Comparison of ENCODE assay signal across 8 cellular contexts in the genomic region with DNA sequence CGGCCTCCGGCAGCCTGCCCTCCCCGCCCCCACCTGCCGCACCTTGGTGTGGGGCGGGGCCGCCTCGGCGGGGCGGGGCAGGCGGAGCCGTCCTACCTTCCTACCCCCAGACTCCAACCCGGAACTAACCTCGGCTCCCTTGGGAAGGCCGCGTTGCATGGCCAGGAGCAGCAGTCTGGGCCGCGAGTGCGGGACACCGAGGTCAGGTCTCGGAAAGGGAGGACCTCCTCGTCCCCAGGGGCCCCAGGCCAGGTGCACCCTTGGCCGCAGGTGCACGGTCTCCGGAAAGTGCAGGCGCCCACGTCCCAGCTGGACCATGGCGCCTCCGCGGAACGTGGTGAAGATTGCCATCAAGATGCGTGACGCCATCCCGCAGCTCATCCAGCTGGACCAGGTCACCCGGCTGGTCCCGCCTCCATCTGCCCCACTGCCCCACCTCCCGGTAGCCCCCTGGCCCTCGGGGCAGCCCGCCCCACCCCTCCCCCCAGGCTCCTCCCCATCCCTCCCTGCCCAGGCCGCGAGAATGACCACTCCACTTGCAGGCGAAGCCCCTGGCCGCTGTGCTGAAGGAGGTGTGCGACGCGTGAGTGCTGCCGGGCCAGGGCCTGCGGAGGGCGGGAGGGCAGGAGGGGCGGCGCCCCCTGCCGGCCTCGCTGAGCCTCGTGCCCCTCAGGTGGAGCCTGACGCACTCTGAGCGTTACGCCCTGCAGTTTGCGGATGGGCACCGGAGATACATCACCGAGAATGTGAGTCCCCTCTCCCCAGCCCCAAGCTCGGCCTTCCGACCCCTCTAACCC. TPM values are rescaled to one million over a fixed set of nuclear protein-coding genes. Genes with fewer than 3 reads are reported as not detected.
A peak's percentile ranks its signal among the peaks of the same experiment; 100 is the strongest.
DNase-seq lines count a peak whose midpoint lies in the region; ATAC-seq and TF ChIP-seq lines count a peak whose summit lies in the region.

A gene with protein sequence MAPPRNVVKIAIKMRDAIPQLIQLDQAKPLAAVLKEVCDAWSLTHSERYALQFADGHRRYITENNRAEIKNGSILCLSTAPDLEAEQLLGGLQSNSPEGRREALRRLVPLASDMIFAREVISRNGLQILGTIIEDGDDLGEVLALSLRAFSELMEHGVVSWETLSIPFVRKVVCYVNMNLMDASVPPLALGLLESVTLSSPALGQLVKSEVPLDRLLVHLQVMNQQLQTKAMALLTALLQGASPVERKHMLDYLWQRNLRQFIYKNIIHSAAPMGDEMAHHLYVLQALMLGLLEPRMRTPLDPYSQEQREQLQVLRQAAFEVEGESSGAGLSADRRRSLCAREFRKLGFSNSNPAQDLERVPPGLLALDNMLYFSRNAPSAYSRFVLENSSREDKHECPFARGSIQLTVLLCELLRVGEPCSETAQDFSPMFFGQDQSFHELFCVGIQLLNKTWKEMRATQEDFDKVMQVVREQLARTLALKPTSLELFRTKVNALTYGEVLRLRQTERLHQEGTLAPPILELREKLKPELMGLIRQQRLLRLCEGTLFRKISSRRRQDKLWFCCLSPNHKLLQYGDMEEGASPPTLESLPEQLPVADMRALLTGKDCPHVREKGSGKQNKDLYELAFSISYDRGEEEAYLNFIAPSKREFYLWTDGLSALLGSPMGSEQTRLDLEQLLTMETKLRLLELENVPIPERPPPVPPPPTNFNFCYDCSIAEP (plus strand): TSS at position 121 of the 797 bp plus-strand sequence. CDS start 196 bp downstream, at position 317.

- CTCF ChIA-PET in AG04450 (lab: Charles Lee) = interaction anchor here (0.9 to 1.4 kb wide), 2 partner anchors 44 to 85 kb away, joined by 3 to 4 read pairs; no protein-coding TSS in a partner anchor

- no peaks in the 10 kb centered on the region for H3K9me3 Mint-ChIP-seq in memory B cell
- H3K9me3 Mint-ChIP-seq in activated T-helper 2 cell treated with anti-CD3 and anti-CD28 coated beads, Interferon-gamma antibody, Interleukin-2, Interleukin-4, amounts not matched to agents 10 μg/mL and 5 μg/mL and 100 μg/mL, durations not matched to agents 14 hours and 24 hours and 36 hours = no peaks in the 10 kb centered on the region

- H3K27me3 ChIP-seq in AG04450 (ENCODE audit: control insufficient read depth, insufficient read depth, low read length) = no peaks in the 10 kb centered on the region
- no peaks in the 10 kb centered on the region for H3K27me3 ChIP-seq in duodenal mucosa (ENCODE audit: control insufficient read depth in 1 of 2, insufficient read depth in 2 of 2, low read length in 2 of 2)

- POLR2A ChIA-PET in AG04450 (lab: Yijun Ruan, JAX) = interaction anchor here (1.0 to 2.4 kb wide), 3 partner anchors 10 to 62 kb away, joined by 3 to 9 read pairs (median 4); a partner anchor contains a TSS

- TF ChIP-seq CTCF in AG04450 (IDR thresholded peaks at IDR 0.05; ENCODE audit: low read depth, low read length) = peak; percentile 31; the same call in 1 of the 2 replicates
- TF ChIP-seq CTCF in LNCAP (IDR thresholded peaks at IDR 0.05) = peak; percentile 72

- H3K27ac Mint-ChIP-seq in memory B cell = no peak within 1 kb of the TSS
- H3K27ac Mint-ChIP-seq in activated T-helper 2 cell treated with anti-CD3 and anti-CD28 coated beads, Interferon-gamma antibody, Interleukin-2, Interleukin-4, amounts not matched to agents 10 μg/mL and 5 μg/mL and 100 μg/mL, durations not matched to agents 14 hours and 24 hours and 36 hours = no peak within 1 kb of the TSS

- H3K4me3 ChIP-seq in AG04450 (ENCODE audit: low read depth, low read length) = no peak within 1 kb of the TSS
- H3K4me3 ChIP-seq in duodenal mucosa (ENCODE audit: low read depth in 1 of 2, low read length in 2 of 2) = peak within 1 kb of the TSS; percentile 53 to 73

- H3K36me3 ChIP-seq in duodenal mucosa (ENCODE audit: control insufficient read depth in 1 of 2, insufficient read depth in 2 of 2, low read length in 2 of 2) = peaks cover 45 to 82% of the 10 kb centered on the region in 2 donors

- H3K4me1 ChIP-seq in duodenal mucosa (ENCODE audit: control insufficient read depth in 1 of 2, insufficient read depth in 2 of 2, low read length in 2 of 2) = peaks cover 14 to 26% of the 10 kb centered on the region in 2 donors

- H3K4me3 Mint-ChIP-seq in memory B cell = peak within 1 kb of the TSS; percentile 46
- H3K4me3 Mint-ChIP-seq in activated T-helper 2 cell treated with anti-CD3 and anti-CD28 coated beads, Interferon-gamma antibody, Interleukin-2, Interleukin-4, amounts not matched to agents 10 μg/mL and 5 μg/mL and 100 μg/mL, durations not matched to agents 14 hours and 24 hours and 36 hours (ENCODE audit: low read depth) = no peak within 1 kb of the TSS

- H3K36me3 Mint-ChIP-seq in memory B cell = peaks cover 22% of the 10 kb centered on the region
- H3K36me3 Mint-ChIP-seq in activated T-helper 2 cell treated with anti-CD3 and anti-CD28 coated beads, Interferon-gamma antibody, Interleukin-2, Interleukin-4, amounts not matched to agents 10 μg/mL and 5 μg/mL and 100 μg/mL, durations not matched to agents 14 hours and 24 hours and 36 hours (ENCODE audit: low read depth) = peaks cover 60% of the 10 kb centered on the region

- ATAC-seq in memory B cell (ENCODE audit: low read depth) (peak; percentile 68), GM21737 (IDR thresholded peaks at IDR 0.05; ENCODE audit: unreplicated experiment) (no peak)

- DNase-seq in AG04450 (ENCODE audit: low read depth, low spot score) = no peak
- no peak for DNase-seq in memory B cell (ENCODE audit: low spot score in 2 of 2)
- DNase-seq in globus pallidus (ENCODE audit: low spot score) = no peak
- DNase-seq in activated T-helper 2 cell treated with anti-CD3 and anti-CD28 coated beads, Interferon-gamma antibody, Interleukin-2, Interleukin-4, amounts not matched to agents 10 μg/mL and 5 μg/mL and 100 μg/mL, durations not matched to agents 14 hours and 24 hours and 36 hours (ENCODE audit: low spot score) = no peak
- no peak for DNase-seq in activated T-cell treated with anti-CD3 and anti-CD28 coated beads for 4 hours

- H3K9me3 ChIP-seq in AG04450 (ENCODE audit: control insufficient read depth, insufficient read depth, low read length) = no peaks in the 10 kb centered on the region; the same call in 1 of the 2 replicates
- no peaks in the 10 kb centered on the region for H3K9me3 ChIP-seq in duodenal mucosa (ENCODE audit: control insufficient read depth in 1 of 2, low read length in 2 of 2)

- H3K27ac ChIP-seq in AG04450 (ENCODE audit: low read depth, low read length) = no peak within 1 kb of the TSS
- H3K27ac ChIP-seq in duodenal mucosa (ENCODE audit: low read depth, low read length) = peak within 1 kb of the TSS; percentile 85

- peak within 1 kb of the TSS; percentile 50 to 82 for H3K9ac ChIP-seq in duodenal mucosa (ENCODE audit: low read depth in 1 of 2, low read length in 2 of 2)

- H3K4me1 Mint-ChIP-seq in memory B cell = peaks cover 12% of the 10 kb centered on the region
- H3K4me1 Mint-ChIP-seq in activated T-helper 2 cell treated with anti-CD3 and anti-CD28 coated beads, Interferon-gamma antibody, Interleukin-2, Interleukin-4, amounts not matched to agents 10 μg/mL and 5 μg/mL and 100 μg/mL, durations not matched to agents 14 hours and 24 hours and 36 hours (ENCODE audit: low read depth) = peaks cover 7% of the 10 kb centered on the region

- intact Hi-C loops in activated T-helper 2 cell treated with anti-CD3 and anti-CD28 coated beads, Interferon-gamma antibody, Interleukin-2, Interleukin-4, amounts not matched to agents 10 μg/mL and 5 μg/mL and 100 μg/mL, durations not matched to agents 14 hours and 24 hours and 36 hours (cut with micrococcal nuclease) = no loop called here

- H3K27me3 Mint-ChIP-seq in memory B cell = no peaks in the 10 kb centered on the region
- no peaks in the 10 kb centered on the region for H3K27me3 Mint-ChIP-seq in activated T-helper 2 cell treated with anti-CD3 and anti-CD28 coated beads, Interferon-gamma antibody, Interleukin-2, Interleukin-4, amounts not matched to agents 10 μg/mL and 5 μg/mL and 100 μg/mL, durations not matched to agents 14 hours and 24 hours and 36 hours (ENCODE audit: low read depth)

RNA-seq across cellular contexts. Expression of the gene that starts here (rescaled TPM):
- polyA plus RNA-seq in AG04450 (2011; rRNA removed) = 0.57 and 0.74 TPM in 2 replicates
- polyA minus RNA-seq in AG04450 (2011; rRNA and poly(A)+ RNA removed) = 0.48 and 0.64 TPM in 2 replicates
- 6.8 and 7.1 TPM in 2 replicates for total RNA-seq in activated T-helper 2 cell treated with anti-CD3 and anti-CD28 coated beads, Interferon-gamma antibody, Interleukin-2, Interleukin-4, amounts not matched to agents 10 μg/mL and 5 μg/mL and 100 μg/mL, durations not matched to agents 14 hours and 24 hours and 36 hours
